In the genomic region with DNA sequence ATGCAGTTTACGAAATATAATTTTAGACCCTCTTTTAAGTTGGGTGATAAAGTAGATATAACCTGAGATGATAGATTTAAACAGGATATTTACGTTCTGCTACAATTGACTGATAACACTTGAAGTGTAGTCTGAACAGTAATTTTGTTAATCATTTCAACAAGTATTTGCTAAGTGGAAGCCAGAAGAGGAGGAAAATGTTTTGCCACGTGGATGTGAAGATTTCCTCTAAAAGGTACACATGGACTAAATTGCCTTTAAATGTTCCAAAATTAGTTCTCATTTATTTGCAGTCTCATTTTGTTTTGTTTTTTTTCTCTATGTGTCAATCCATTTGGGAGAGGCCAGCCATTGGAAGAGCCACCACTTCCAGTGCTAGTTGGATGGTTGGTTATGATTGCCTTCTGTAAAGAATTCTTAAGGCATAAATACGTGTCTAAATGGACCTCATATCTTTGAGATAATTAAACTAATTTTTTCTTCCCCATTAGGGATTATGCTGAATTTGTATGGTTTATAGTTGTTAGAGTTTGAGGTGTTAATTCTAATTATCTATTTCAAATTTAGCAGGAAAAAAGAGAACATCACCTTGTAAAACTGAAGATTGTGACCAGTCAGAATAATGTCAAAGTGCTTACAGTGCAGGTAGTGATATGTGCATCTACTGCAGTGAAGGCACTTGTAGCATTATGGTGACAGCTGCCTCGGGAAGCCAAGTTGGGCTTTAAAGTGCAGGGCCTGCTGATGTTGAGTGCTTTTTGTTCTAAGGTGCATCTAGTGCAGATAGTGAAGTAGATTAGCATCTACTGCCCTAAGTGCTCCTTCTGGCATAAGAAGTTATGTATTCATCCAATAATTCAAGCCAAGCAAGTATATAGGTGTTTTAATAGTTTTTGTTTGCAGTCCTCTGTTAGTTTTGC, we compare ENCODE assay signal across 1 cellular context.
TF ChIP-seq lines count a peak whose summit lies in the region.

No MANE protein-coding gene starts in this region.

TF ChIP-seq in HepG2, 621 proteins besides CTCF, POLR2A, EP300 and RAD21:
- TF ChIP-seq NFE2 (CRISPR knock-in tag; IDR thresholded peaks at IDR 0.05) (no peak), ZSCAN22 (CRISPR knock-in tag; IDR thresholded peaks at IDR 0.05) (0 out of 2 replicates have a peak, but pooled peaks have one; percentile 34), RBM22 (optimal IDR thresholded peaks at IDR 0.05; ENCODE audit: low read length) (peak; percentile 5), FOXO1 (CRISPR knock-in tag; IDR thresholded peaks at IDR 0.05) (no peak), RBFOX2 (IDR thresholded peaks at IDR 0.05; ENCODE audit: low read depth, low read length) (peak; percentile 31; the same call in 1 of the 2 replicates)
- TF ChIP-seq, protein P1, sequence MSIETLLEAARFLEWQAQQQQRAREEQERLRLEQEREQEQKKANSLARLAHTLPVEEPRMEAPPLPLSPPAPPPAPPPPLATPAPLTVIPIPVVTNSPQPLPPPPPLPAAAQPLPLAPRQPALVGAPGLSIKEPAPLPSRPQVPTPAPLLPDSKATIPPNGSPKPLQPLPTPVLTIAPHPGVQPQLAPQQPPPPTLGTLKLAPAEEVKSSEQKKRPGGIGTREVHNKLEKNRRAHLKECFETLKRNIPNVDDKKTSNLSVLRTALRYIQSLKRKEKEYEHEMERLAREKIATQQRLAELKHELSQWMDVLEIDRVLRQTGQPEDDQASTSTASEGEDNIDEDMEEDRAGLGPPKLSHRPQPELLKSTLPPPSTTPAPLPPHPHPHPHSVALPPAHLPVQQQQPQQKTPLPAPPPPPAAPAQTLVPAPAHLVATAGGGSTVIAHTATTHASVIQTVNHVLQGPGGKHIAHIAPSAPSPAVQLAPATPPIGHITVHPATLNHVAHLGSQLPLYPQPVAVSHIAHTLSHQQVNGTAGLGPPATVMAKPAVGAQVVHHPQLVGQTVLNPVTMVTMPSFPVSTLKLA (IDR thresholded peaks at IDR 0.05), result peak; percentile 73
